In the genomic region with DNA sequence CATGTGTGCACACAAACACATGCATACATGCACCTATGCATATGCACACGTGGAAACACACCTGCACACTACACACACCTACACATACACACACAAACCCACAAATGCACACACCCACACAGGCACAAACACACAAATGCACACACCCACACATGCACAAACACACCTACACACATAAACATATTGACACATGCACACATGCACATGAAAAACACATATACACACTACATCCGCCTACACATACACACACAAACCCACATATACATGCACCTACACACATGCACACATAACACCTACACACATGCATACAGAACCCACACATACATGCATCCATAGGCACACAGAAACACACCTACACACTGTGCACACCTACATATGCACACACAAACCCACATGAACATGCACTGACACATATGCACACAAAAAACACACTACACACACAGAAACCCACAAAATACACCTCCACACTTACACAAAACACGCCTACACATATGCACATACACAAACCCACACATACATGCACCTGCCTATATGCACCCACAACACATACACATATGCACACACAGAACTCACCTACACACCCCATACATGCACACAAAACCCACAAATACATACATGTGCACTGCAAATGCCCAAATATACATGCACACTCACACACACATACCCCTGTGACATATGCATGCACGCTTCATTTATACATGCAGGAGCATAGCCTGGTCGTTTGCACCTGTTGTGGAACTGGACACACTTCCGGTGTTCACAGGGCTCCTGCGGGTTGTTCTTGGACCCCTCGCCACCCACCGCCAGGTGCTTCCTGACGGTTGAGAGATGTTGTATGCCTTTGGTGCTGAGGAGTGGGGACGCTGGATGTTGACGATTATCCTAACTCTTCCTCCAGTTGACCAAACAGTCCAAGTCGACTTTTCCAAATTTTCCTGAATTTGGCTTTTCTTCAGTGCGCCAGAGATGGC, we compare ENCODE assay signal across 18 cellular contexts. TPM values are rescaled to one million over a fixed set of nuclear protein-coding genes. Genes with fewer than 3 reads are reported as not detected.
DNase-seq lines count a peak whose midpoint lies in the region; ATAC-seq, FAIRE-seq and TF ChIP-seq lines count a peak whose summit lies in the region.
"Had no signal": no experiment of that assay in that cellular context is flagged by ENCODE, and none has a peak within 500 bp of the region (broad histone marks: within the 10 kb centered on the region; RNA-seq: fewer than 3 reads in every experiment).

No MANE protein-coding gene starts in this region.

- no peak for DNase-seq in HepG2 (ENCODE audit: low spot score)
- no peak for DNase-seq in right lobe of liver
- no peak for DNase-seq in GM19239 (ENCODE audit: insufficient read length, low spot score)
- DNase-seq in trophoblast cell = no peak
- DNase-seq in NCI-H1436 treated with DMSO at 0.1 percent for 48 hours (lab: John Stamatoyannopoulos, UW) = no peak
- DNase-seq in NCI-H2081 treated with DMSO at 0.1 percent for 48 hours (lab: John Stamatoyannopoulos, UW) = no peak
- DNase-seq: CD8-positive, alpha-beta T cell; NCI-H1930; NCI-H2171 treated with DMSO at 0.1 percent for 48 hours; NCI-H774 had no signal

- peaks cover 35% of the 10 kb centered on the region for H3K79me2 ChIP-seq in HepG2 (ENCODE audit: insufficient read depth, low read length)
- H3K79me2 ChIP-seq in OCI-LY1 (ENCODE audit: insufficient read depth, low read length) = no peaks in the 10 kb centered on the region
- H3K79me2 ChIP-seq in trophoblast cell (ENCODE audit: control insufficient read depth, insufficient read depth, low read length, poor library complexity) = peaks cover 7% of the 10 kb centered on the region

- H3K9me3 ChIP-seq in HepG2 (ENCODE audit: low read length) = no peaks in the 10 kb centered on the region
- no peaks in the 10 kb centered on the region for H3K9me3 ChIP-seq in right lobe of liver
- H3K9me3 ChIP-seq in OCI-LY1 (ENCODE audit: low read length) = no peaks in the 10 kb centered on the region
- H3K9me3 ChIP-seq in trophoblast cell (ENCODE audit: insufficient read depth, low read depth, low read length) = peaks cover 12% of the 10 kb centered on the region

- H2AK5ac ChIP-seq in trophoblast cell (ENCODE audit: low read length) = no peak overlapping the region

- in situ Hi-C loops in HepG2 (cut with HindIII; ENCODE audit: extremely low pct_ligation_motif_present, low pct_unique_long_range_greater_than_20kb) = no loop called here

- ATAC-seq in HepG2 (no peak), right lobe of liver (no peak), HG03039 (IDR thresholded peaks at IDR 0.05; ENCODE audit: unreplicated experiment) (no peak)
- ATAC-seq: CD8-positive, alpha-beta T cell; Panc1 had no signal

- H4K20me1 ChIP-seq in HepG2 (ENCODE audit: insufficient read depth, low read length) (no peaks in the 10 kb centered on the region; the same call in 1 of the 2 replicates), OCI-LY1 (ENCODE audit: insufficient read depth, low read length) (no peaks in the 10 kb centered on the region)

- peak overlapping the region; percentile 73 for H3K23ac ChIP-seq in trophoblast cell (ENCODE audit: low read length)

- WGBS in HepG2 (ENCODE audit: low lambda C conversion rate) = 97% methylated on average over 14 of the region's 14 CpGs
- WGBS in right lobe of liver (ENCODE audit: insufficient coverage, low coverage, low lambda C conversion rate, missing lambda C conversion rate) = 80% methylated on average over 3 of the region's 14 CpGs
- WGBS in trophoblast cell (ENCODE audit: extremely low coverage, insufficient coverage, insufficient read length) = 100% methylated on average over 1 of the region's 14 CpGs

- H3K27me3 ChIP-seq in HepG2 (ENCODE audit: control insufficient read depth in 1 of 2, insufficient read depth in 2 of 2, low read length in 2 of 2) (no peaks in the 10 kb centered on the region), right lobe of liver (no peaks in the 10 kb centered on the region), OCI-LY1 (ENCODE audit: insufficient read depth, low read length) (no peaks in the 10 kb centered on the region), trophoblast cell (ENCODE audit: insufficient read depth, low read length) (no peaks in the 10 kb centered on the region)

- no peak overlapping the region for H3K14ac ChIP-seq in trophoblast cell (ENCODE audit: low read length)

- H3K36me3 ChIP-seq in HepG2 (replicated peaks in 1 of 2; ENCODE audit: control insufficient read depth in 1 of 2, insufficient read depth in 2 of 2, low read length in 2 of 2) (peaks cover 10 to 37% of the 10 kb centered on the region in 2 experiments), right lobe of liver (peaks cover 0 to 9% (median 3%) of the 10 kb centered on the region in 4 donors), OCI-LY1 (ENCODE audit: insufficient read depth, low read length) (peaks cover 15% of the 10 kb centered on the region; the same call in 1 of the 2 replicates), trophoblast cell (ENCODE audit: control insufficient read depth in 1 of 2, insufficient read depth in 2 of 2, low read length in 2 of 2) (peaks cover 22 to 37% of the 10 kb centered on the region in 2 experiments)

- H3K4ac ChIP-seq in trophoblast cell (ENCODE audit: low read depth, low read length) = no peak overlapping the region

- H3K4me1 ChIP-seq in HepG2 (ENCODE audit: insufficient read depth, low read length) (peaks cover 16% of the 10 kb centered on the region), right lobe of liver (peaks cover 0 to 3% (median 0%) of the 10 kb centered on the region in 4 donors), OCI-LY1 (ENCODE audit: insufficient read depth, low read length, severe bottlenecking) (peaks cover 69% of the 10 kb centered on the region), trophoblast cell (ENCODE audit: control insufficient read depth in 1 of 2, insufficient read depth in 2 of 2, low read length in 2 of 2) (peaks cover 19 to 38% of the 10 kb centered on the region in 2 experiments)

- TF ChIP-seq EP300 in HepG2 (IDR thresholded peaks at IDR 0.05; ENCODE audit: low read depth in 2 of 2, low read length in 2 of 2) = no peak
- TF ChIP-seq EP300 in HepG2 (CRISPR knock-in tag; IDR thresholded peaks at IDR 0.05; ENCODE audit: borderline replicate concordance) = no peak

- H2AFZ ChIP-seq in HepG2 (ENCODE audit: low read length) (no peak overlapping the region), OCI-LY1 (ENCODE audit: low read length) (no peak overlapping the region), trophoblast cell (ENCODE audit: insufficient read depth, low read length, poor library complexity) (no peak overlapping the region)

- POLR2A ChIA-PET in HepG2 (lab: Yijun Ruan, JAX) = no interaction called here

- H3F3A ChIP-seq in OCI-LY1 (ENCODE audit: insufficient read depth, low read length) = no peaks in the 10 kb centered on the region

- no TSS peak for BruUV-seq in HepG2 (replicated peaks; lab: Mats Ljungman, UMichigan)

- CTCF ChIA-PET in HepG2 (lab: Yijun Ruan, JAX; ENCODE audit: low intra/inter-chr PET ratio, low total read pairs) = no interaction called here

- H2BK120ac ChIP-seq in trophoblast cell (ENCODE audit: insufficient read depth, low read length, poor library complexity) = no peak overlapping the region

- no peak overlapping the region for H3K4me2 ChIP-seq in HepG2 (ENCODE audit: low read depth, low read length)
- peak overlapping the region; percentile 31 for H3K4me2 ChIP-seq in OCI-LY1 (ENCODE audit: low read length)
- no peak overlapping the region for H3K4me2 ChIP-seq in trophoblast cell (ENCODE audit: low read length)

- intact Hi-C loops in HepG2 (cut with micrococcal nuclease; ENCODE audit: unreplicated experiment) = no loop called here
- intact Hi-C loops in right lobe of liver (cut with DNase I) = no loop called here

- no peak for FAIRE-seq in HepG2 (lab: Jason Lieb, UNC)
- FAIRE-seq in GM19239 (lab: Jason Lieb, UNC) = peak; percentile 54
- FAIRE-seq: GM18507 had no signal

- no peak overlapping the region for H3K18ac ChIP-seq in trophoblast cell (ENCODE audit: low read length)

- no peaks in the 10 kb centered on the region for H3K9me2 ChIP-seq in OCI-LY1 (ENCODE audit: low read depth, low read length)

- H4K91ac ChIP-seq in trophoblast cell (ENCODE audit: low read depth, low read length) = no peak overlapping the region

- TF ChIP-seq CTCF in HepG2 (CRISPR knock-in tag; IDR thresholded peaks at IDR 0.05) (no peak), right lobe of liver (IDR thresholded peaks at IDR 0.05) (no peak), OCI-LY1 (IDR thresholded peaks at IDR 0.05; ENCODE audit: low read length) (no peak)

- H3K4me3 ChIP-seq in HepG2 (replicated peaks in 1 of 3; ENCODE audit: insufficient read depth in 1 of 3, low read depth in 2 of 3, low read length in 3 of 3) = no peak overlapping the region
- no peak overlapping the region for H3K4me3 ChIP-seq in right lobe of liver
- no peak overlapping the region for H3K4me3 ChIP-seq in OCI-LY1 (ENCODE audit: low read depth, low read length, poor library complexity, severe bottlenecking)
- H3K4me3 ChIP-seq in trophoblast cell (ENCODE audit: low read depth, low read length) = no peak overlapping the region

- H2BK5ac ChIP-seq in trophoblast cell (ENCODE audit: low read depth, low read length, poor library complexity) = no peak overlapping the region

- peaks cover 15% of the 10 kb centered on the region for H3K79me1 ChIP-seq in trophoblast cell (ENCODE audit: low read length)

- no peak overlapping the region for H4K12ac ChIP-seq in trophoblast cell (ENCODE audit: low read depth, low read length)

- no peak overlapping the region for H3K27ac ChIP-seq in HepG2 (ENCODE audit: extremely low read length, insufficient read depth, low read length)
- no peak overlapping the region for H3K27ac ChIP-seq in right lobe of liver
- peak overlapping the region; percentile 55 for H3K27ac ChIP-seq in OCI-LY1 (ENCODE audit: low read depth, low read length, poor library complexity, severe bottlenecking)
- H3K27ac ChIP-seq in trophoblast cell (ENCODE audit: low read depth, low read length) = no peak overlapping the region

- no peak overlapping the region for H2BK12ac ChIP-seq in trophoblast cell (ENCODE audit: low read length)

- TF ChIP-seq POLR2A in HepG2 (IDR thresholded peaks at IDR 0.05; ENCODE audit: insufficient read depth in 1 of 2, low read depth in 2 of 2, low read length in 2 of 2) (no peak), right lobe of liver (IDR thresholded peaks at IDR 0.05) (no peak)

- TF ChIP-seq RAD21 in HepG2 (CRISPR knock-in tag; IDR thresholded peaks at IDR 0.05) = no peak

- no peak overlapping the region for H4K8ac ChIP-seq in trophoblast cell (ENCODE audit: low read depth, low read length)

- H3K9ac ChIP-seq in HepG2 (ENCODE audit: insufficient read depth, low read depth, low read length) = no peak overlapping the region
- no peak overlapping the region; the same call in 1 of the 2 replicates for H3K9ac ChIP-seq in OCI-LY1 (ENCODE audit: low read length)
- peak overlapping the region; percentile 45 for H3K9ac ChIP-seq in trophoblast cell (ENCODE audit: low read length)

RNA-seq across cellular contexts. Expression of a gene that starts 22.1 kb away (rescaled TPM):
- total RNA-seq in HepG2 (2016; rRNA removed; fragmentation: Illumina TruSeq; extraction: Trizol) (57.9 and 111 TPM in 2 replicates), right lobe of liver (100 to 1,000 TPM in 5 of 6 experiments, 10 to 100 TPM in 1; 88.5 to 139 (median 119) TPM)
- 64.5 and 76.9 TPM in 2 replicates for total RNA-seq in HepG2 (2016; cell fraction: cytosol; rRNA removed; fragmentation: Illumina TruSeq; extraction: Trizol; ENCODE audit: low read depth)
- total RNA-seq in HepG2 (2016; cell fraction: insoluble cytoplasmic fraction; rRNA removed; fragmentation: Illumina TruSeq; extraction: Trizol) = 52.0 and 103 TPM in 2 replicates
- 78.1 and 98.3 TPM in 2 replicates for total RNA-seq in HepG2 (2016; cell fraction: membrane; rRNA removed; fragmentation: Illumina TruSeq; extraction: Trizol)
- total RNA-seq in HepG2 (2016; cell fraction: nucleus; rRNA removed; fragmentation: Illumina TruSeq; extraction: Trizol) = 96.6 and 113 TPM in 2 replicates
- 77.7 and 78.8 TPM in 2 replicates for polyA plus RNA-seq in HepG2 (2011; rRNA removed)
- 125 and 154 TPM in 2 replicates for polyA plus RNA-seq in HepG2 (2011; cell fraction: cytosol; rRNA removed)
- 95.3 and 97.6 TPM in 2 replicates for polyA plus RNA-seq in HepG2 (2011; cell fraction: nucleus; rRNA removed)
- polyA plus RNA-seq in HepG2 (2012) = 165 and 308 TPM in 2 replicates
- polyA plus RNA-seq in HepG2 (2016; cell fraction: cytosol; fragmentation: Illumina TruSeq; extraction: Trizol; ENCODE audit: low read depth) = 210 and 248 TPM in 2 replicates
- polyA plus RNA-seq in HepG2 (2016; cell fraction: insoluble cytoplasmic fraction; fragmentation: Illumina TruSeq; extraction: Trizol; ENCODE audit: low read depth) = 125 and 147 TPM in 2 replicates
- polyA plus RNA-seq in HepG2 (2016; cell fraction: membrane; fragmentation: Illumina TruSeq; extraction: Trizol; ENCODE audit: low read depth) = 191 and 218 TPM in 2 replicates
- polyA plus RNA-seq in HepG2 (2016; cell fraction: nucleus; fragmentation: Illumina TruSeq; extraction: Trizol; ENCODE audit: insufficient read depth, low read depth) = 304 and 330 TPM in 2 replicates
- polyA minus RNA-seq in HepG2 (2011; rRNA and poly(A)+ RNA removed; ENCODE audit: low replicate concordance) = 27.9 and 30.5 TPM in 2 replicates
- polyA minus RNA-seq in HepG2 (2011; cell fraction: cytosol; rRNA and poly(A)+ RNA removed) = 59.3 and 60.8 TPM in 2 replicates
- 32.6 TPM in 2 replicates for polyA minus RNA-seq in HepG2 (2011; cell fraction: nucleus; rRNA and poly(A)+ RNA removed)
- 627 and 651 TPM in 2 replicates for polyA plus RNA-seq in trophoblast cell (2013)

RNA-seq across cellular contexts. Expression of a gene that starts 38.7 kb away (rescaled TPM):
- not detected in 2 replicates for total RNA-seq in HepG2 (2016; rRNA removed; fragmentation: Illumina TruSeq; extraction: Trizol)
- not detected in 2 replicates for total RNA-seq in HepG2 (2016; cell fraction: cytosol; rRNA removed; fragmentation: Illumina TruSeq; extraction: Trizol; ENCODE audit: low read depth)
- not detected in 2 replicates for total RNA-seq in HepG2 (2016; cell fraction: insoluble cytoplasmic fraction; rRNA removed; fragmentation: Illumina TruSeq; extraction: Trizol)
- not detected in 2 replicates for total RNA-seq in HepG2 (2016; cell fraction: membrane; rRNA removed; fragmentation: Illumina TruSeq; extraction: Trizol)
- not detected in 2 replicates for total RNA-seq in HepG2 (2016; cell fraction: nucleus; rRNA removed; fragmentation: Illumina TruSeq; extraction: Trizol)
- not detected in 2 replicates for polyA plus RNA-seq in HepG2 (2011; rRNA removed)
- not detected in 2 replicates for polyA plus RNA-seq in HepG2 (2011; cell fraction: cytosol; rRNA removed)
- not detected in 2 replicates for polyA plus RNA-seq in HepG2 (2011; cell fraction: nucleus; rRNA removed)
- polyA plus RNA-seq in HepG2 (2012) = 0.07 TPM in 1 of 2 replicates, not detected in the other
- not detected in 2 replicates for polyA plus RNA-seq in HepG2 (2016; cell fraction: cytosol; fragmentation: Illumina TruSeq; extraction: Trizol; ENCODE audit: low read depth)
- polyA plus RNA-seq in HepG2 (2016; cell fraction: insoluble cytoplasmic fraction; fragmentation: Illumina TruSeq; extraction: Trizol; ENCODE audit: low read depth) = not detected in 2 replicates
- polyA plus RNA-seq in HepG2 (2016; cell fraction: membrane; fragmentation: Illumina TruSeq; extraction: Trizol; ENCODE audit: low read depth) = not detected in 2 replicates
- not detected in 2 replicates for polyA plus RNA-seq in HepG2 (2016; cell fraction: nucleus; fragmentation: Illumina TruSeq; extraction: Trizol; ENCODE audit: insufficient read depth, low read depth)
- polyA minus RNA-seq in HepG2 (2011; rRNA and poly(A)+ RNA removed; ENCODE audit: low replicate concordance) = not detected in 2 replicates
- polyA minus RNA-seq in HepG2 (2011; cell fraction: cytosol; rRNA and poly(A)+ RNA removed) = not detected in 2 replicates
- polyA minus RNA-seq in HepG2 (2011; cell fraction: nucleus; rRNA and poly(A)+ RNA removed) = not detected in 2 replicates
- total RNA-seq in right lobe of liver = under 1 TPM in 1 of 6 experiments, not detected in 5; 0.31 TPM
- 0.07 TPM in 2 replicates for polyA plus RNA-seq in trophoblast cell (2013)
- total RNA-seq: B cell; CD8-positive, alpha-beta T cell; NCI-H460 had no signal
- polyA plus RNA-seq: AG04450, IgD-negative memory B cell had no signal
